15 cellular contexts compared by ENCODE assay signal in genomic region chr5:179812997-179813607, GRCh38. TPM values are rescaled to one million over a fixed set of nuclear protein-coding genes. Genes with fewer than 3 reads are reported as not detected.
DNase-seq lines count a peak whose midpoint lies in the region; ATAC-seq and TF ChIP-seq lines count a peak whose summit lies in the region.
"Had no signal": no experiment of that assay in that cellular context is flagged by ENCODE, and none has a peak within 500 bp of the region (broad histone marks: within the 10 kb centered on the region; RNA-seq: fewer than 3 reads in every experiment).

No MANE protein-coding gene starts in this region.

- DNase-seq in NT2/D1 (ENCODE audit: low read depth, low spot score) (no peak), left lobe of liver (ENCODE audit: low spot score) (peak; percentile 87), NCI-H524 treated with DMSO at 0.1 percent for 48 hours (lab: John Stamatoyannopoulos, UW) (no peak), A673 (ENCODE audit: low spot score) (no peak), NCI-H69 (lab: John Stamatoyannopoulos, UW) (no peak)
- DNase-seq: AML-193; CD4-positive, alpha-beta T cell; DMS153; DMS79 treated with DMSO at 0.1 percent for 48 hours; GF-D8; GOT3; H9 had no signal

- intact Hi-C loops in A673 (cut with micrococcal nuclease; ENCODE audit: unreplicated experiment): no loop called here

- BruUV-seq in A673 (replicated peaks; lab: Mats Ljungman, UMichigan): no TSS peak

- no peak overlapping the region for H3K9ac ChIP-seq in NT2/D1 (ENCODE audit: insufficient read length, low read depth)
- H3K9ac ChIP-seq: KMS-11 had no signal

- CTCF ChIA-PET in A673 (lab: Charles Lee): no interaction called here

- POLR2A ChIA-PET in A673 (lab: Charles Lee; ENCODE audit: low non-redundant PET): no interaction called here

- ATAC-seq in left lobe of liver: peak; percentile 87

- peaks cover 4% of the 10 kb centered on the region for H3K4me1 Mint-ChIP-seq in nephron

- no peak for TF ChIP-seq CTCF in nephron (IDR thresholded peaks at IDR 0.05; ENCODE audit: unreplicated experiment in 3 of 3)
- TF ChIP-seq CTCF in A673 (conservative IDR thresholded peaks at IDR 0.05; ENCODE audit: low read depth, low read length): no peak

- peaks cover 2% of the 10 kb centered on the region for H3K4me1 ChIP-seq in NT2/D1 (ENCODE audit: insufficient read depth, insufficient read length)
- H3K4me1 ChIP-seq in A673 (ENCODE audit: insufficient read depth, low read length, poor library complexity, severe bottlenecking): no peaks in the 10 kb centered on the region

- peaks cover 26% of the 10 kb centered on the region for H3K36me3 Mint-ChIP-seq in nephron (ENCODE audit: low read depth)

- H3K27me3 ChIP-seq in NT2/D1 (ENCODE audit: insufficient read depth, insufficient read length) (no peaks in the 10 kb centered on the region), A673 (replicated peaks; ENCODE audit: insufficient read depth, low read depth, low read length, poor library complexity) (no peaks in the 10 kb centered on the region)

- H3K4me3 ChIP-seq in NT2/D1 (ENCODE audit: insufficient read length, low read depth) (peak overlapping the region; percentile 1), A673 (ENCODE audit: low read depth, low read length, poor library complexity, severe bottlenecking) (no peak overlapping the region)

- H3K4me3 Mint-ChIP-seq in nephron: peak overlapping the region in 2 of 3 experiments; percentile 21 to 29
- H3K4me3 Mint-ChIP-seq: CD4-positive, alpha-beta T cell; H9 had no signal

- no peak overlapping the region for H3K27ac ChIP-seq in A673 (ENCODE audit: low read depth, low read length, poor library complexity, severe bottlenecking)
- H3K27ac ChIP-seq: C4-2B, KMS-11 had no signal

- no peaks in the 10 kb centered on the region for H3K9me3 ChIP-seq in NT2/D1 (ENCODE audit: insufficient read depth, low read length)
- no peaks in the 10 kb centered on the region for H3K9me3 ChIP-seq in A673 (ENCODE audit: low read depth, low read length, poor library complexity, severe bottlenecking)

- H3K9me3 Mint-ChIP-seq in nephron: no peaks in the 10 kb centered on the region
- H3K9me3 Mint-ChIP-seq: CD4-positive, alpha-beta T cell; H9 had no signal

- H3K36me3 ChIP-seq in NT2/D1 (ENCODE audit: insufficient read depth, insufficient read length, low read length): peaks cover 31% of the 10 kb centered on the region
- peaks cover 7% of the 10 kb centered on the region for H3K36me3 ChIP-seq in A673 (ENCODE audit: insufficient read depth, low read length, poor library complexity, severe bottlenecking)

- H3K27me3 Mint-ChIP-seq in nephron (ENCODE audit: low read depth): no peaks in the 10 kb centered on the region

- H3K27ac Mint-ChIP-seq in nephron: no peak overlapping the region
- H3K27ac Mint-ChIP-seq: CD4-positive, alpha-beta T cell had no signal

RNA-seq across cellular contexts. Expression of gene MGAT4B, which starts 6.4 kb away (rescaled TPM):
- total RNA-seq in left lobe of liver (192 TPM), A673 (2021) (59.5 and 63.9 TPM in 2 replicates)

RNA-seq across cellular contexts. Expression of gene SQSTM1, which starts 7.6 kb away (rescaled TPM):
- 361 TPM for total RNA-seq in left lobe of liver
- 84.1 and 105 TPM in 2 replicates for total RNA-seq in A673 (2021)

RNA-seq across cellular contexts. Expression of gene LTC4S, which starts 19.3 kb away (rescaled TPM):
- total RNA-seq in left lobe of liver: 2.6 TPM
- total RNA-seq in A673 (2021): 0.58 and 1.5 TPM in 2 replicates

RNA-seq across cellular contexts. Expression of gene MRNIP, which starts 45.5 kb away (rescaled TPM):
- 12.8 TPM for total RNA-seq in left lobe of liver
- 29.9 and 31.3 TPM in 2 replicates for total RNA-seq in A673 (2021)
